Comparison of ENCODE assay signal across 27 cellular contexts in the genomic region with DNA sequence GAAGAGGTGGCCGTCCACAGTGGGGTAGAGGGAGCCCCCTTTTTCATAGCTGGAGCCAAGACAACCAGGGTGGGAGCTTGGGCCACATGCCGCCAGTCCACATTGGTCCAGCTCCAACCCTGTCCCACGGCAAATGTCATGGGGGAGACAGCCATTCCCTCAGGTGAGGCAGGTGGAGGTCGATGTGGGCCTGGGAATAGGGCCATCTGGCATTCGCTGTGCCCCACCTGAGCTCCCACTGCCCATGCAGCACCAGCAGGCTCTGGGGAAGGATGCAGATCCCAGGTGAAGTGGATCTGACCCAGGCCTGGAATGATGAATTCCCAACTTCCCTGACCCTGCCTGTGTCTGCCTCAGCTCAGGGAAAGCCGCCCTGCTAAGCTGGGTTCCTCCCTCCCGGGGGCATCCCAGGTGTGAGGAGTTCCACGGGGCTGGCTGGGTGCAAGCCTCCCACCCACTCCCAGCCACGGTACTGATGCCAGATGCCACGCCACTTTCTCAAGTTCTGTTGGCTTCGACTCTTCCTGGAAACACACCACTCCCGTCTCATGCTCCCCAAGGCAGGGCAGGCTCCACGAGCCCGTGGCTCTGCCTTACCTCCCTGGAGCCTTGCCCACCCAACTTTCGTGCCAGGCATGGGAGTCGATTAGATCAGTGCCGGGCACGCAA. TPM values are rescaled to one million over a fixed set of nuclear protein-coding genes. Genes with fewer than 3 reads are reported as not detected.
DNase-seq lines count a peak whose midpoint lies in the region; ATAC-seq, FAIRE-seq and TF ChIP-seq lines count a peak whose summit lies in the region.
"Had no signal": no experiment of that assay in that cellular context is flagged by ENCODE, and none has a peak within 500 bp of the region (broad histone marks: within the 10 kb centered on the region; RNA-seq: fewer than 3 reads in every experiment).

No MANE protein-coding gene starts in this region.

- no peaks in the 10 kb centered on the region for H3K27me3 ChIP-seq in ovary
- no peaks in the 10 kb centered on the region for H3K27me3 ChIP-seq in upper lobe of right lung

- TF ChIP-seq CTCF in kidney (IDR thresholded peaks at IDR 0.05; ENCODE audit: borderline replicate concordance, extremely low read depth, insufficient read depth) (no peak), ovary (IDR thresholded peaks at IDR 0.05) (no peak), upper lobe of right lung (IDR thresholded peaks at IDR 0.05) (no peak)

- DNase-seq in activated gamma-delta T cell treated with Interleukin-2 at 50 U/mL for 16 hours (peak; percentile 0), activated gamma-delta T cell (lab: John Stamatoyannopoulos, UW) (no peak), kidney (peak; percentile 63), ovary (peak in 3 of 5 donors; percentile 13 to 28 (median 24)), upper lobe of right lung (peak; percentile 60), T-helper 1 cell (no peak), kidney glomerular epithelial cell (lab: John Stamatoyannopoulos, UW) (no peak)
- DNase-seq in activated CD4-positive, alpha-beta T cell treated with anti-CD3 and anti-CD28 coated beads for 1 hour, result no peak
- DNase-seq: Caco-2; CD4-positive, alpha-beta memory T cell; DMS 273 treated with DMSO at 0.1 percent for 48 hours; DND-41; KG1; NCI-H1092; NCI-H146; NCI-H2029; NCI-H226; NCI-H510A treated with DMSO at 0.1 percent for 48 hours; NCI-H748 treated with DMSO at 0.1 percent for 48 hours; NK-92 treated with Interleukin-12 subunit alpha and Interleukin-12 subunit beta, amount 100 ng/mL, for 24 hours; SIG-M5 had no signal

- no peak for TF ChIP-seq POLR2A in ovary (IDR thresholded peaks at IDR 0.05)

- no peak overlapping the region for H3K9ac ChIP-seq in kidney (ENCODE audit: low read length in 2 of 2)
- H3K9ac ChIP-seq: BLaER1 treated with 17β-estradiol and CSF1 and Interleukin-3, amounts not matched to agents 10 nM and 100 nM had no signal

- no peak for TF ChIP-seq EP300 in ovary (IDR thresholded peaks at IDR 0.05)

- intact Hi-C loops in kidney (cut with DNase I), result no loop called here
- intact Hi-C loops in ovary (cut with DNase I), result no loop called here
- intact Hi-C loops in upper lobe of right lung (cut with DNase I), result no loop called here

- ATAC-seq in upper lobe of right lung, result no peak
- ATAC-seq: GM12878, GM23338 had no signal

- H3K4me3 ChIP-seq in kidney (ENCODE audit: low read length in 2 of 2) (no peak overlapping the region), ovary (no peak overlapping the region), upper lobe of right lung (no peak overlapping the region)
- H3K4me3 ChIP-seq: BLaER1 treated with 17β-estradiol and CSF1 and Interleukin-3, amounts not matched to agents 10 nM and 100 nM; GM12878; GM23338 had no signal

- 79 to 80% (median 79%) methylated on average over 18 of the region's 18 CpGs for WGBS in ovary, 3 donors

- no peak for FAIRE-seq in kidney (lab: Jason Lieb, UNC)
- FAIRE-seq: GM12878, HTR-8/SVneo had no signal

- no peaks in the 10 kb centered on the region for H3K9me3 ChIP-seq in kidney (ENCODE audit: control insufficient read depth in 1 of 2, low read length in 2 of 2)
- no peaks in the 10 kb centered on the region for H3K9me3 ChIP-seq in ovary
- H3K9me3 ChIP-seq in upper lobe of right lung, result no peaks in the 10 kb centered on the region
- H3K9me3 ChIP-seq: Caco-2 had no signal

- H3K36me3 ChIP-seq in kidney (ENCODE audit: control insufficient read depth in 1 of 2, insufficient read depth in 2 of 2, low read length in 2 of 2) (no peaks in the 10 kb centered on the region), ovary (no peaks in the 10 kb centered on the region), upper lobe of right lung (no peaks in the 10 kb centered on the region)
- H3K36me3 ChIP-seq: BLaER1 treated with 17β-estradiol and CSF1 and Interleukin-3, amounts not matched to agents 10 nM and 100 nM had no signal

- H3K27ac ChIP-seq in kidney (ENCODE audit: low read depth in 2 of 2, low read length in 2 of 2) (no peak overlapping the region), ovary (no peak overlapping the region), upper lobe of right lung (no peak overlapping the region)
- H3K27ac ChIP-seq: 22Rv1; BLaER1 treated with 17β-estradiol and CSF1 and Interleukin-3, amounts not matched to agents 10 nM and 100 nM; RWPE1 had no signal

- H3K4me1 ChIP-seq in kidney (ENCODE audit: control insufficient read depth in 1 of 2, insufficient read depth in 1 of 2, low read depth in 1 of 2, low read length in 2 of 2), result no peaks in the 10 kb centered on the region
- peaks cover 11% of the 10 kb centered on the region for H3K4me1 ChIP-seq in ovary (ENCODE audit: insufficient read depth)
- no peaks in the 10 kb centered on the region for H3K4me1 ChIP-seq in upper lobe of right lung
- H3K4me1 ChIP-seq: BLaER1 treated with 17β-estradiol and CSF1 and Interleukin-3, amounts not matched to agents 10 nM and 100 nM; Caco-2 had no signal

RNA-seq across cellular contexts. Expression of a gene that starts 25.2 kb away (rescaled TPM):
- total RNA-seq in kidney (3.6 TPM), ovary (1 to 10 TPM in 1 of 7 donors, under 1 TPM in 3, not detected in 3; 0.23 to 1.1 (median 0.40) TPM), upper lobe of right lung (not detected)
- polyA plus RNA-seq in kidney (ENCODE audit: insufficient read depth, low read depth, low replicate concordance) (2.8 TPM), ovary (under 1 TPM in 1 of 2 donors, not detected in 1; 0.33 TPM)
- total RNA-seq: Caco-2; CD4-positive, alpha-beta memory T cell; GM12878; GM23338 had no signal
- polyA plus RNA-seq: CD4-positive, alpha-beta memory T cell; GM12878; GM23338 had no signal

Comparison
In these comparisons a context has a peak if more than half of its experiments do, and no peak if none do; other contexts are left out.
1. DNase-seq: peak in activated gamma-delta T cell treated with Interleukin-2 at 50 U/mL for 16 hours (single experiment), kidney (single experiment), ovary (3 of 5) and upper lobe of right lung (single experiment); none in activated gamma-delta T cell (single experiment), activated CD4-positive, alpha-beta T cell treated with anti-CD3 and anti-CD28 coated beads for 1 hour (single experiment), T-helper 1 cell (0 of 5) and kidney glomerular epithelial cell (single experiment).